Comparison of ENCODE assay signal across 17 cellular contexts in the genomic region with DNA sequence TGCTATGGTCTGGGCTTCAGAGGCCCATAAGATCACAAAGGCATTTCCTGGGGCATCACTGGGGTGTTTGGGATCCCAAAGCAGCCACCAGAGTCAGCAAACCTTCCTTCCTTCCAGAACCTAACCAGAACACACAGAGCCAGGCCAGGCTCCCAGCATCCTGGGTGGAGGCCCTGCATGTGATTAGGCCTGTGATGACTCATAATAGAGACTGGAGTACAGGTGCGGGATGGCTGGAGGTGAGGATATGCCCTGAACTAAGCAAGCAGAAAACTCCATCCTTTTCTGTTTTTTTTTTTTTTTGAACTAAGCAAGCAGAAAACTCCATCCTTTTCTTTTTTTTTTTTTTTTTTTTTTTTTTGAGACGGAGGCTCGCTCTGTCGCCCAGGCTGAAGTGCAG. TPM values are rescaled to one million over a fixed set of nuclear protein-coding genes. Genes with fewer than 3 reads are reported as not detected.
DNase-seq lines count a peak whose midpoint lies in the region; ATAC-seq and TF ChIP-seq lines count a peak whose summit lies in the region.
"Had no signal": no experiment of that assay in that cellular context is flagged by ENCODE, and none has a peak within 500 bp of the region (broad histone marks: within the 10 kb centered on the region; RNA-seq: fewer than 3 reads in every experiment).

No MANE protein-coding gene starts in this region.

- H3K9me3 ChIP-seq in CD4-positive, alpha-beta T cell (ENCODE audit: control insufficient read depth, low read length): no peaks in the 10 kb centered on the region

- H3K4me1 ChIP-seq in GM23338 (ENCODE audit: insufficient read depth): no peaks in the 10 kb centered on the region

- no peak overlapping the region for H3K4me3 ChIP-seq in GM23338

- no peaks in the 10 kb centered on the region for H3K9me2 ChIP-seq in GM23338 (ENCODE audit: insufficient read depth)

- CTCF ChIA-PET in CD4-positive, alpha-beta T cell (lab: Charles Lee): interaction anchor here (0.7 kb wide), 1 partner anchor 69 kb away, joined by 3 read pairs; no protein-coding TSS in a partner anchor
- CTCF ChIA-PET in activated CD4-positive, alpha-beta memory T cell treated with anti-CD3 and anti-CD28 coated beads, Interleukin-2, amount 10 ng/mL, durations not matched to agents 7 days and 5 days (lab: Charles Lee): no interaction called here

- no peak for DNase-seq in CD4-positive, alpha-beta T cell
- DNase-seq in GM23338 (ENCODE audit: low spot score) (no peak), chondrocyte (ENCODE audit: low spot score) (peak; percentile 22), left colon (no peak), NCI-H2029 treated with DMSO at 0.1 percent for 48 hours (lab: John Stamatoyannopoulos, UW) (no peak), HK-2 (ENCODE audit: unreplicated experiment) (no peak)
- no peak for DNase-seq in activated CD4-positive, alpha-beta memory T cell treated with anti-CD3 and anti-CD28 coated beads, Interleukin-2, amount 10 ng/mL, durations not matched to agents 7 days and 5 days
- DNase-seq: DMS79, GOT3, MM.1S, NCI-H1105, NCI-H1694 treated with DMSO at 0.1 percent for 48 hours, NCI-H446, NCI-H69, OCI-M1, SIG-M5 had no signal

- H3K9me3 Mint-ChIP-seq in CD4-positive, alpha-beta T cell: no peaks in the 10 kb centered on the region
- H3K9me3 Mint-ChIP-seq in GM23338 (no peaks in the 10 kb centered on the region; the same call in 2 of the 3 replicates), chondrocyte (ENCODE audit: low read depth) (no peaks in the 10 kb centered on the region)
- no peaks in the 10 kb centered on the region for H3K9me3 Mint-ChIP-seq in activated CD4-positive, alpha-beta memory T cell treated with anti-CD3 and anti-CD28 coated beads, Interleukin-2, amount 10 ng/mL, durations not matched to agents 7 days and 5 days

- H3K27me3 ChIP-seq in CD4-positive, alpha-beta T cell (ENCODE audit: control insufficient read depth, insufficient read depth, low read length): no peaks in the 10 kb centered on the region
- H3K27me3 ChIP-seq in GM23338 (ENCODE audit: insufficient read depth): no peaks in the 10 kb centered on the region

- ATAC-seq in CD4-positive, alpha-beta T cell (ENCODE audit: poor library complexity): no peak
- ATAC-seq in GM23338 (peak; percentile 34; the same call in 1 of the 3 replicates), left colon (peak; percentile 75), GM21447 (IDR thresholded peaks at IDR 0.05; ENCODE audit: unreplicated experiment) (no peak)

- no peak overlapping the region for H3K4me3 Mint-ChIP-seq in CD4-positive, alpha-beta T cell
- H3K4me3 Mint-ChIP-seq in GM23338 (no peak overlapping the region), chondrocyte (ENCODE audit: unreplicated experiment) (no peak overlapping the region)
- no peak overlapping the region for H3K4me3 Mint-ChIP-seq in activated CD4-positive, alpha-beta memory T cell treated with anti-CD3 and anti-CD28 coated beads, Interleukin-2, amount 10 ng/mL, durations not matched to agents 7 days and 5 days

- H4K20me1 ChIP-seq in GM23338 (replicated peaks; ENCODE audit: insufficient read depth): peaks cover 3% of the 10 kb centered on the region

- no peak overlapping the region for H3K27ac ChIP-seq in CD4-positive, alpha-beta T cell (ENCODE audit: low read depth, low read length)
- H3K27ac ChIP-seq in GM23338 (ENCODE audit: low read depth): no peak overlapping the region

- no peak for TF ChIP-seq CTCF in CD4-positive, alpha-beta T cell (IDR thresholded peaks at IDR 0.05)
- TF ChIP-seq CTCF in GM23338 (conservative IDR thresholded peaks at IDR 0.05; ENCODE audit: low read depth in 2 of 2) (no peak), chondrocyte (IDR thresholded peaks at IDR 0.05) (no peak)

- H3K27ac Mint-ChIP-seq in CD4-positive, alpha-beta T cell: peak overlapping the region; percentile 27
- H3K27ac Mint-ChIP-seq in GM23338: no peak overlapping the region
- no peak overlapping the region for H3K27ac Mint-ChIP-seq in chondrocyte (ENCODE audit: unreplicated experiment)
- H3K27ac Mint-ChIP-seq in activated CD4-positive, alpha-beta memory T cell treated with anti-CD3 and anti-CD28 coated beads, Interleukin-2, amount 10 ng/mL, durations not matched to agents 7 days and 5 days: no peak overlapping the region

- no peaks in the 10 kb centered on the region for H3K79me2 ChIP-seq in GM23338 (replicated peaks; ENCODE audit: insufficient read depth)

- H2AFZ ChIP-seq in GM23338: no peak overlapping the region

- H3F3A ChIP-seq in GM23338 (replicated peaks; ENCODE audit: low read depth): no peaks in the 10 kb centered on the region

- no peaks in the 10 kb centered on the region for H3K36me3 ChIP-seq in GM23338 (ENCODE audit: insufficient read depth)

- intact Hi-C loops in CD4-positive, alpha-beta T cell (cut with DNase I, micrococcal nuclease): loop anchor here in 1 of 2 experiments (10.0 kb wide), 1 partner anchor 178 kb away; no protein-coding TSS in a partner anchor
- intact Hi-C loops in left colon (cut with DNase I, micrococcal nuclease): no loop called here

- no peaks in the 10 kb centered on the region for H3K27me3 Mint-ChIP-seq in CD4-positive, alpha-beta T cell
- peaks cover 2% of the 10 kb centered on the region for H3K27me3 Mint-ChIP-seq in GM23338 (ENCODE audit: insufficient read depth, low read depth, poor library complexity)
- no peaks in the 10 kb centered on the region for H3K27me3 Mint-ChIP-seq in chondrocyte (ENCODE audit: low read depth)
- H3K27me3 Mint-ChIP-seq in activated CD4-positive, alpha-beta memory T cell treated with anti-CD3 and anti-CD28 coated beads, Interleukin-2, amount 10 ng/mL, durations not matched to agents 7 days and 5 days: no peaks in the 10 kb centered on the region

- peaks cover 45% of the 10 kb centered on the region for H3K36me3 Mint-ChIP-seq in CD4-positive, alpha-beta T cell (ENCODE audit: low read depth)
- H3K36me3 Mint-ChIP-seq in GM23338 (ENCODE audit: low read depth) (peaks cover 13% of the 10 kb centered on the region; the same call in 2 of the 3 replicates), chondrocyte (ENCODE audit: low read depth) (peaks cover 3% of the 10 kb centered on the region)
- peaks cover 10% of the 10 kb centered on the region for H3K36me3 Mint-ChIP-seq in activated CD4-positive, alpha-beta memory T cell treated with anti-CD3 and anti-CD28 coated beads, Interleukin-2, amount 10 ng/mL, durations not matched to agents 7 days and 5 days (ENCODE audit: low read depth)

- no peak overlapping the region for H3K4me2 ChIP-seq in GM23338

- POLR2A ChIA-PET in CD4-positive, alpha-beta T cell (lab: Charles Lee): no interaction called here
- POLR2A ChIA-PET in activated CD4-positive, alpha-beta memory T cell treated with anti-CD3 and anti-CD28 coated beads, Interleukin-2, amount 10 ng/mL, durations not matched to agents 7 days and 5 days (lab: Charles Lee): interaction anchor here (1.1 kb wide), 1 partner anchor 17 kb away, joined by 3 read pairs; no protein-coding TSS in a partner anchor

- no peaks in the 10 kb centered on the region for H3K4me1 Mint-ChIP-seq in CD4-positive, alpha-beta T cell (ENCODE audit: low read depth)
- no peaks in the 10 kb centered on the region for H3K4me1 Mint-ChIP-seq in GM23338
- no peaks in the 10 kb centered on the region for H3K4me1 Mint-ChIP-seq in chondrocyte (ENCODE audit: low read depth)
- no peaks in the 10 kb centered on the region for H3K4me1 Mint-ChIP-seq in activated CD4-positive, alpha-beta memory T cell treated with anti-CD3 and anti-CD28 coated beads, Interleukin-2, amount 10 ng/mL, durations not matched to agents 7 days and 5 days

TF ChIP-seq in GM23338, 12 proteins besides CTCF, POLR2A, EP300 and RAD21 (continues in another document):
- no peak for TF ChIP-seq JUNB (IDR thresholded peaks at IDR 0.05; ENCODE audit: unreplicated experiment)

RNA-seq across cellular contexts. Expression of a gene that starts 17.7 kb away (rescaled TPM):
- total RNA-seq in CD4-positive, alpha-beta T cell: 1 to 10 TPM; 2.8 to 3.7 TPM
- total RNA-seq in GM23338 (2014; rRNA removed; shearing (Covaris generic)): 27.5 and 34.3 TPM in 2 replicates
- 16.5 and 19.3 TPM in 2 replicates for polyA plus RNA-seq in GM23338 (2016; fragmentation: Nextera tagmentation; extraction: Ambion mirVana)
- total RNA-seq in chondrocyte: 14.4 to 22.4 TPM (median 16.3 TPM) in 3 replicates
- total RNA-seq in left colon: 10 to 100 TPM; 26.8 to 28.7 TPM
- 10 to 100 TPM; 13.0 to 14.9 TPM for total RNA-seq in activated CD4-positive, alpha-beta memory T cell treated with anti-CD3 and anti-CD28 coated beads, Interleukin-2, amount 10 ng/mL, durations not matched to agents 7 days and 5 days

Comparison
In these comparisons a context has a peak if more than half of its experiments do, and no peak if none do; other contexts are left out.
1. ATAC-seq: peak in GM23338 (single experiment) and left colon (single experiment); none in CD4-positive, alpha-beta T cell (single experiment) and GM21447 (single experiment).